In genomic region chr10:130743751-130744191, GRCh38 we compare ENCODE assay signal across 16 cellular contexts.
DNase-seq lines count a peak whose midpoint lies in the region; ATAC-seq and TF ChIP-seq lines count a peak whose summit lies in the region.
"Had no signal": no experiment of that assay in that cellular context is flagged by ENCODE, and none has a peak within 500 bp of the region (broad histone marks: within the 10 kb centered on the region; RNA-seq: fewer than 3 reads in every experiment).

No MANE protein-coding gene starts in this region.

- H3K4me1 ChIP-seq in heart left ventricle (no peaks in the 10 kb centered on the region), spleen (no peaks in the 10 kb centered on the region), PC-9 (replicated peaks; ENCODE audit: insufficient read depth) (no peaks in the 10 kb centered on the region)

- intact Hi-C loops in cardiac septum (cut with DNase I) (no loop called here), heart left ventricle (cut with DNase I) (no loop called here), spleen (cut with DNase I; ENCODE audit: low total_unique reads) (no loop called here), PC-9 (cut with micrococcal nuclease; ENCODE audit: unreplicated experiment) (no loop called here)

- 82 to 87% (median 86%) methylated on average over 8 of the region's 8 CpGs for WGBS in heart left ventricle, 4 donors
- 81 to 90% (median 84%) methylated on average over 8 of the region's 8 CpGs for WGBS in spleen, 5 donors

- no peaks in the 10 kb centered on the region for H3K9me2 ChIP-seq in PC-9 (ENCODE audit: insufficient read depth)

- no peak overlapping the region for H2AFZ ChIP-seq in PC-9

- no peaks in the 10 kb centered on the region for H3K27me3 Mint-ChIP-seq in stimulated activated naive B cell treated with anti-CD40 and anti-IgM and Interleukin-4, amounts not matched to agents 10 μg/mL and 1 μg/mL and 100 μg/mL, for 72 hours
- H3K27me3 Mint-ChIP-seq: B cell; CD4-positive, alpha-beta T cell had no signal

- TF ChIP-seq POLR2A in heart left ventricle (IDR thresholded peaks at IDR 0.05) (no peak), spleen (IDR thresholded peaks at IDR 0.05) (no peak)

- H3K4me3 ChIP-seq in heart left ventricle (no peak overlapping the region), spleen (no peak overlapping the region), PC-9 (no peak overlapping the region)

- H3K4me1 Mint-ChIP-seq in stimulated activated naive B cell treated with anti-CD40 and anti-IgM and Interleukin-4, amounts not matched to agents 10 μg/mL and 1 μg/mL and 100 μg/mL, for 72 hours, result no peaks in the 10 kb centered on the region
- H3K4me1 Mint-ChIP-seq: B cell had no signal

- no peaks in the 10 kb centered on the region for H3K9me3 ChIP-seq in heart left ventricle
- no peaks in the 10 kb centered on the region for H3K9me3 ChIP-seq in spleen
- H3K9me3 ChIP-seq in PC-9 (ENCODE audit: insufficient read depth, low read depth), result no peaks in the 10 kb centered on the region

- no peaks in the 10 kb centered on the region for H3K36me3 ChIP-seq in heart left ventricle
- no peaks in the 10 kb centered on the region for H3K36me3 ChIP-seq in spleen
- no peaks in the 10 kb centered on the region for H3K36me3 ChIP-seq in PC-9 (ENCODE audit: low read depth)

- no peaks in the 10 kb centered on the region for H3F3A ChIP-seq in PC-9 (ENCODE audit: insufficient read depth, low read depth)

- no peaks in the 10 kb centered on the region for H3K9me3 Mint-ChIP-seq in stimulated activated naive B cell treated with anti-CD40 and anti-IgM and Interleukin-4, amounts not matched to agents 10 μg/mL and 1 μg/mL and 100 μg/mL, for 72 hours
- H3K9me3 Mint-ChIP-seq: CD4-positive, alpha-beta T cell had no signal

- no peaks in the 10 kb centered on the region for H4K20me1 ChIP-seq in PC-9 (ENCODE audit: insufficient read depth)

- H3K27me3 ChIP-seq in heart left ventricle (peaks cover 0 to 18% (median 0%) of the 10 kb centered on the region in 9 donors), spleen (replicated peaks in 1 of 7) (peaks cover 0 to 10% (median 0%) of the 10 kb centered on the region in 7 donors), PC-9 (ENCODE audit: insufficient read depth, low read depth) (peaks cover 44% of the 10 kb centered on the region)

- no peak overlapping the region for H3K4me3 Mint-ChIP-seq in stimulated activated naive B cell treated with anti-CD40 and anti-IgM and Interleukin-4, amounts not matched to agents 10 μg/mL and 1 μg/mL and 100 μg/mL, for 72 hours
- H3K4me3 Mint-ChIP-seq: B cell; CD4-positive, alpha-beta T cell; HFFc6 had no signal

- H3K27ac ChIP-seq in heart left ventricle (no peak overlapping the region), spleen (no peak overlapping the region), PC-9 (no peak overlapping the region)

- CTCF ChIA-PET in PC-9 (lab: Charles Lee), result no interaction called here

- TF ChIP-seq CTCF in heart left ventricle (IDR thresholded peaks at IDR 0.05) (no peak), spleen (IDR thresholded peaks at IDR 0.05 in 8 of 11, conservative IDR thresholded peaks at IDR 0.05 in 3 of 11) (no peak), PC-9 (conservative IDR thresholded peaks at IDR 0.05) (no peak)

- H3K79me2 ChIP-seq in PC-9 (ENCODE audit: low read depth), result no peaks in the 10 kb centered on the region

- H3K36me3 Mint-ChIP-seq in stimulated activated naive B cell treated with anti-CD40 and anti-IgM and Interleukin-4, amounts not matched to agents 10 μg/mL and 1 μg/mL and 100 μg/mL, for 72 hours, result no peaks in the 10 kb centered on the region

- H3K4me2 ChIP-seq in PC-9, result no peak overlapping the region

- POLR2A ChIA-PET in PC-9 (lab: Charles Lee; ENCODE audit: unreplicated experiment), result no interaction called here

- no peak overlapping the region for H3K27ac Mint-ChIP-seq in stimulated activated naive B cell treated with anti-CD40 and anti-IgM and Interleukin-4, amounts not matched to agents 10 μg/mL and 1 μg/mL and 100 μg/mL, for 72 hours
- H3K27ac Mint-ChIP-seq: B cell; CD4-positive, alpha-beta T cell; HFFc6 had no signal

- DNase-seq in cardiac septum (ENCODE audit: low spot score) (peak; percentile 54), heart left ventricle (no peak), mesenteric fat pad (ENCODE audit: low spot score) (peak; percentile 53), spleen (peak; percentile 71), PC-9 (no peak)
- DNase-seq in stimulated activated naive B cell treated with anti-CD40 and anti-IgM and Interleukin-4, amounts not matched to agents 10 μg/mL and 1 μg/mL and 100 μg/mL, for 72 hours, result no peak
- DNase-seq: 8988T, ACHN, C1 segment of cervical spinal cord, Calu3, DMS 273 treated with DMSO at 0.1 percent for 48 hours, HCEC 1CT, HFFc6 had no signal

- ATAC-seq in heart left ventricle, result no peak
- ATAC-seq in HG03135 (IDR thresholded peaks at IDR 0.05; ENCODE audit: unreplicated experiment), result no peak
- no peak for ATAC-seq in stimulated activated naive B cell treated with anti-CD40 and anti-IgM and Interleukin-4, amounts not matched to agents 10 μg/mL and 1 μg/mL and 100 μg/mL, for 72 hours (replicated peaks)

- no TSS peak for BruUV-seq in PC-9 (replicated peaks; lab: Mats Ljungman, UMichigan)

Comparison
In these comparisons a context has a peak if more than half of its experiments do, and no peak if none do; other contexts are left out.
1. DNase-seq: peak in cardiac septum (single experiment), mesenteric fat pad (single experiment) and spleen (single experiment); none in heart left ventricle (0 of 5), stimulated activated naive B cell treated with anti-CD40 and anti-IgM and Interleukin-4, amounts not matched to agents 10 μg/mL and 1 μg/mL and 100 μg/mL, for 72 hours (single experiment) and PC-9 (0 of 2).